In the genomic region with DNA sequence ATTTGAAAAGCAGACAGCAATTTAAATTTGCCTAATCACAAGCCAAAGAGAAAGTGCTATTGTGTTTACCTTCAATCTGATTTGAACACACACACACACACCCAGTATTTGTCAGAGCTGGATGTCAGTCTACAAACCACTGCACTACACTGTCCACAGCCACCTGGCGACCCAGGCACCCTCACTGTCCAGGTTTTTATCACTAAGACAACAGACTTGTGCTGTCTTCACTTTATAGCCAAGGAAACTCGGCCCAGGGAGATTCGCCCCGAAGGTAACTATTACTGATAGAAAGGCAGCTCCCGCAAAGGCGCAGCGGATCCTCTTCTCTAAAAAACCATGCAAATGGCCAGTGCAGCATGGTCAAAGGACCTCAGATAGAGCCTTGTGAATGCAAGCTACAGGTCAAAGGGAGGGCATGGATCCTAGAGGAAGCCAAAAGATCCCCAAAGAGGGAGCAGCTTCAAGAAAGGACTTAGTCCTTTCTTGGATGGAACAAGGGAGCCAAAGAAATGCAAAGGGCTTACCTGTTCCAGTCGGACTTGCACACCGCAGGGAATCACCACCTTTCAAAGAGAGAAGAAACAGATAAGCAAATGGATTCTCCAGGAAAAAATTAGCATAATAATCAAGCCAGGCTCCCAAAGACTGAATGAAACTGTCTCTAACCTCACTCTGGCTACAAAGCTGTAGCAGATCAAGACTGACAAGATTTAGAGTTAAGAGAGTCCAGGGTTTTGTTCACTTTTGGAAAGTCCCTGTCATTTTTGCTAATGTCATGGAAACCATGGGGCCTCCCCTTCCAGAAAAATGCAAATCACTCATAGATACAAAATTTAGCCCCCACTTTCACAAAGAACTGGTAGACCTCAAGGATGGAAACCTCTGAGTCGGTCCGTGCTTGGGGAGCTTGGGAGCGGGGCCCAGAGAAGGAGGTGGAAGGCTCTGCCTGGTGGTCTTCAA, we compare ENCODE assay signal across 8 cellular contexts.
DNase-seq lines count a peak whose midpoint lies in the region; ATAC-seq and TF ChIP-seq lines count a peak whose summit lies in the region.

No MANE protein-coding gene starts in this region.

- H3K4me1 ChIP-seq in prostate gland (replicated peaks): no peaks in the 10 kb centered on the region

- H3K9me3 Mint-ChIP-seq in WTC11: peaks cover 4% of the 10 kb centered on the region; the same call in 1 of the 2 replicates

- no peak overlapping the region for H3K4me3 ChIP-seq in prostate gland

- no peak overlapping the region for H3K27ac ChIP-seq in prostate gland

- H3K36me3 ChIP-seq in prostate gland: no peaks in the 10 kb centered on the region

- TF ChIP-seq POLR2A in prostate gland (IDR thresholded peaks at IDR 0.05): no peak

- H3K27me3 Mint-ChIP-seq in WTC11 (ENCODE audit: low read depth): peaks cover 96% of the 10 kb centered on the region

- no peak for DNase-seq in WTC11 (ENCODE audit: low spot score)
- DNase-seq in prostate gland (ENCODE audit: low spot score): peak; percentile 42
- DNase-seq in nucleus accumbens (lab: John Stamatoyannopoulos, UW): no peak
- no peak for DNase-seq in GM03348 (ENCODE audit: low spot score)
- DNase-seq in HT-29 (ENCODE audit: low spot score): no peak
- DNase-seq in H4 (ENCODE audit: low spot score): no peak

- POLR2A ChIA-PET in WTC11 (lab: Charles Lee): no interaction called here

- peaks cover 48% of the 10 kb centered on the region for H3K4me1 Mint-ChIP-seq in WTC11

- intact Hi-C loops in prostate gland (cut with DNase I): no loop called here

- H3K9me3 ChIP-seq in prostate gland: no peaks in the 10 kb centered on the region

- 78% methylated on average over 12 of the region's 12 CpGs for WGBS in prostate gland

- H3K4me3 Mint-ChIP-seq in WTC11: no peak overlapping the region

- peaks cover 13% of the 10 kb centered on the region for H3K36me3 Mint-ChIP-seq in WTC11

- no peak overlapping the region for H3K27ac Mint-ChIP-seq in WTC11

- H3K27me3 ChIP-seq in prostate gland (replicated peaks; ENCODE audit: insufficient read depth): no peaks in the 10 kb centered on the region

- no peak for TF ChIP-seq CTCF in WTC11 (IDR thresholded peaks at IDR 0.05)
- no peak for TF ChIP-seq CTCF in prostate gland (IDR thresholded peaks at IDR 0.05)

- ATAC-seq in GM18873 (IDR thresholded peaks at IDR 0.05; ENCODE audit: low FRiP score, unreplicated experiment): peak; percentile 42
- peak; percentile 64 for ATAC-seq in HG02852 (IDR thresholded peaks at IDR 0.05; ENCODE audit: unreplicated experiment)
- ATAC-seq in WTC11: peak; percentile 92

- CTCF ChIA-PET in WTC11 (lab: Charles Lee): interaction anchor here (0.6 to 2.7 kb wide), 8 partner anchors 10 to 338 kb away, joined by 3 to 16 read pairs (median 5); no protein-coding TSS in a partner anchor

TF ChIP-seq in WTC11, 78 proteins besides CTCF, POLR2A, EP300 and RAD21 (continues in another document):
- TF ChIP-seq, protein P1, sequence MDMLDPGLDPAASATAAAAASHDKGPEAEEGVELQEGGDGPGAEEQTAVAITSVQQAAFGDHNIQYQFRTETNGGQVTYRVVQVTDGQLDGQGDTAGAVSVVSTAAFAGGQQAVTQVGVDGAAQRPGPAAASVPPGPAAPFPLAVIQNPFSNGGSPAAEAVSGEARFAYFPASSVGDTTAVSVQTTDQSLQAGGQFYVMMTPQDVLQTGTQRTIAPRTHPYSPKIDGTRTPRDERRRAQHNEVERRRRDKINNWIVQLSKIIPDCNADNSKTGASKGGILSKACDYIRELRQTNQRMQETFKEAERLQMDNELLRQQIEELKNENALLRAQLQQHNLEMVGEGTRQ (CRISPR knock-in tag; IDR thresholded peaks at IDR 0.05): no peak
- no peak for TF ChIP-seq PRRX2 (CRISPR knock-in tag; IDR thresholded peaks at IDR 0.05)
- no peak for TF ChIP-seq RELA (CRISPR knock-in tag; IDR thresholded peaks at IDR 0.05; ENCODE audit: borderline replicate concordance)
- TF ChIP-seq ZNF121 (CRISPR knock-in tag; IDR thresholded peaks at IDR 0.05): peak; percentile 97
- TF ChIP-seq SP1 (CRISPR knock-in tag; conservative IDR thresholded peaks at IDR 0.05): peak; percentile 29; the same call in 1 of the 2 replicates
- TF ChIP-seq JAZF1 (CRISPR knock-in tag; IDR thresholded peaks at IDR 0.05): no peak
- TF ChIP-seq, protein P2, sequence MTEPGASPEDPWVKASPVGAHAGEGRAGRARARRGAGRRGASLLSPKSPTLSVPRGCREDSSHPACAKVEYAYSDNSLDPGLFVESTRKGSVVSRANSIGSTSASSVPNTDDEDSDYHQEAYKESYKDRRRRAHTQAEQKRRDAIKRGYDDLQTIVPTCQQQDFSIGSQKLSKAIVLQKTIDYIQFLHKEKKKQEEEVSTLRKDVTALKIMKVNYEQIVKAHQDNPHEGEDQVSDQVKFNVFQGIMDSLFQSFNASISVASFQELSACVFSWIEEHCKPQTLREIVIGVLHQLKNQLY (CRISPR knock-in tag; IDR thresholded peaks at IDR 0.05): no peak
- TF ChIP-seq, protein P3, sequence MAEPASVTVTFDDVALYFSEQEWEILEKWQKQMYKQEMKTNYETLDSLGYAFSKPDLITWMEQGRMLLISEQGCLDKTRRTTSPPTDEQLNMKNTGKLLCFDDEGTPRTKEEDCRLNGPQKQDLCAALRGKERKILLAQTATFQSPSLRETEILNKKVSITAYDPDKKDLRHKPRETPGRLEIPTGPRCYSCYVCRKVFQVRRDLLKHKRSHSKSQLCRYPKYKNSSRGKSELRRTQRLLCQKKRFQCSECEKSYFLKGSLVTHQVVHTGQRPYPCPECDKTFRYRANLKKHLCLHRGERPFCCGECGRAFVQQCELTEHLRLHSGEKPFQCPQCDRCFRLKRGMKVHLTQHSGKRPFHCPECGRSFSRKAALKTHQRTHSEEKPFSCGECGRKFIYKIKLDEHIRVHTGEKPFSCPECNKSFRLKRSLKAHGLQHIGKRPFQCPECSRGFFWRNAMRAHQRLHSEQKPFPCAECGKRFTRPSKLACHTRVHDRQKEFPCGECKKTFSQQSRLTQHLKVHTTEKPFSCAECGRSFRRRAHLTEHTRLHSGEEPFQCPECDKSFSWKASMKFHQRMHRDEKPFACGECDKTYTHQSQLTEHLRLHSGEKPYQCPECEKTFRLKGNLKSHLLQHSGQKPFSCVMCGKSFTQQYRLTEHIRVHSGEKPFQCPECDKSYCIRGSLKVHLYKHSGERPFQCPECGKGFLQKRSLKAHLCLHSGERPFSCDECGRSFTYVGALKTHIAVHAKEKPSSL (CRISPR knock-in tag; conservative IDR thresholded peaks at IDR 0.05): no peak
- TF ChIP-seq FOXP1 (CRISPR knock-in tag; IDR thresholded peaks at IDR 0.05; ENCODE audit: borderline replicate concordance): no peak
- TF ChIP-seq ELF4 (CRISPR knock-in tag; IDR thresholded peaks at IDR 0.05; ENCODE audit: low read depth): no peak
- TF ChIP-seq, protein P4, sequence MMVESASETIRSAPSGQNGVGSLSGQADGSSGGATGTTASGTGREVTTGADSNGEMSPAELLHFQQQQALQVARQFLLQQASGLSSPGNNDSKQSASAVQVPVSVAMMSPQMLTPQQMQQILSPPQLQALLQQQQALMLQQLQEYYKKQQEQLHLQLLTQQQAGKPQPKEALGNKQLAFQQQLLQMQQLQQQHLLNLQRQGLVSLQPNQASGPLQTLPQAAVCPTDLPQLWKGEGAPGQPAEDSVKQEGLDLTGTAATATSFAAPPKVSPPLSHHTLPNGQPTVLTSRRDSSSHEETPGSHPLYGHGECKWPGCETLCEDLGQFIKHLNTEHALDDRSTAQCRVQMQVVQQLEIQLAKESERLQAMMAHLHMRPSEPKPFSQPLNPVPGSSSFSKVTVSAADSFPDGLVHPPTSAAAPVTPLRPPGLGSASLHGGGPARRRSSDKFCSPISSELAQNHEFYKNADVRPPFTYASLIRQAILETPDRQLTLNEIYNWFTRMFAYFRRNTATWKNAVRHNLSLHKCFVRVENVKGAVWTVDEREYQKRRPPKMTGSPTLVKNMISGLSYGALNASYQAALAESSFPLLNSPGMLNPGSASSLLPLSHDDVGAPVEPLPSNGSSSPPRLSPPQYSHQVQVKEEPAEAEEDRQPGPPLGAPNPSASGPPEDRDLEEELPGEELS (CRISPR knock-in tag; IDR thresholded peaks at IDR 0.05): peak; percentile 65; the same call in 1 of the 2 replicates
- TF ChIP-seq, protein P5, sequence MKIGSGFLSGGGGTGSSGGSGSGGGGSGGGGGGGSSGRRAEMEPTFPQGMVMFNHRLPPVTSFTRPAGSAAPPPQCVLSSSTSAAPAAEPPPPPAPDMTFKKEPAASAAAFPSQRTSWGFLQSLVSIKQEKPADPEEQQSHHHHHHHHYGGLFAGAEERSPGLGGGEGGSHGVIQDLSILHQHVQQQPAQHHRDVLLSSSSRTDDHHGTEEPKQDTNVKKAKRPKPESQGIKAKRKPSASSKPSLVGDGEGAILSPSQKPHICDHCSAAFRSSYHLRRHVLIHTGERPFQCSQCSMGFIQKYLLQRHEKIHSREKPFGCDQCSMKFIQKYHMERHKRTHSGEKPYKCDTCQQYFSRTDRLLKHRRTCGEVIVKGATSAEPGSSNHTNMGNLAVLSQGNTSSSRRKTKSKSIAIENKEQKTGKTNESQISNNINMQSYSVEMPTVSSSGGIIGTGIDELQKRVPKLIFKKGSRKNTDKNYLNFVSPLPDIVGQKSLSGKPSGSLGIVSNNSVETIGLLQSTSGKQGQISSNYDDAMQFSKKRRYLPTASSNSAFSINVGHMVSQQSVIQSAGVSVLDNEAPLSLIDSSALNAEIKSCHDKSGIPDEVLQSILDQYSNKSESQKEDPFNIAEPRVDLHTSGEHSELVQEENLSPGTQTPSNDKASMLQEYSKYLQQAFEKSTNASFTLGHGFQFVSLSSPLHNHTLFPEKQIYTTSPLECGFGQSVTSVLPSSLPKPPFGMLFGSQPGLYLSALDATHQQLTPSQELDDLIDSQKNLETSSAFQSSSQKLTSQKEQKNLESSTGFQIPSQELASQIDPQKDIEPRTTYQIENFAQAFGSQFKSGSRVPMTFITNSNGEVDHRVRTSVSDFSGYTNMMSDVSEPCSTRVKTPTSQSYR (CRISPR knock-in tag; IDR thresholded peaks at IDR 0.05): 0 out of 2 replicates have a peak, but pooled peaks have one; percentile 33
- TF ChIP-seq ETV6 (CRISPR knock-in tag; IDR thresholded peaks at IDR 0.05): peak; percentile 54; the same call in 1 of the 2 replicates
- no peak for TF ChIP-seq JUN (CRISPR knock-in tag; IDR thresholded peaks at IDR 0.05)
- no peak for TF ChIP-seq GRHL2 (CRISPR knock-in tag; IDR thresholded peaks at IDR 0.05; ENCODE audit: insufficient replicate concordance, severe bottlenecking)
- 0 out of 2 replicates have a peak, but pooled peaks have one; percentile 50 for TF ChIP-seq KAT7 (CRISPR knock-in tag; IDR thresholded peaks at IDR 0.05; ENCODE audit: borderline replicate concordance)
- no peak for TF ChIP-seq SOX15 (CRISPR knock-in tag; IDR thresholded peaks at IDR 0.05)
- no peak for TF ChIP-seq ESRRA (CRISPR knock-in tag; IDR thresholded peaks at IDR 0.05; ENCODE audit: borderline replicate concordance)
- TF ChIP-seq GTF2I (CRISPR knock-in tag; conservative IDR thresholded peaks at IDR 0.05): peak; percentile 66; the same call in 1 of the 2 replicates
- no peak for TF ChIP-seq SMAD4 (CRISPR knock-in tag; IDR thresholded peaks at IDR 0.05)
- TF ChIP-seq CREM (CRISPR knock-in tag; IDR thresholded peaks at IDR 0.05): no peak
- TF ChIP-seq ZNF232 (CRISPR knock-in tag; IDR thresholded peaks at IDR 0.05): no peak

Comparison
In these comparisons a context has a peak if more than half of its experiments do, and no peak if none do; other contexts are left out.
1. ATAC-seq: peak in every context shown above with its lines; median percentile 92 in WTC11; 64 in HG02852; 42 in GM18873.